In the genomic region with DNA sequence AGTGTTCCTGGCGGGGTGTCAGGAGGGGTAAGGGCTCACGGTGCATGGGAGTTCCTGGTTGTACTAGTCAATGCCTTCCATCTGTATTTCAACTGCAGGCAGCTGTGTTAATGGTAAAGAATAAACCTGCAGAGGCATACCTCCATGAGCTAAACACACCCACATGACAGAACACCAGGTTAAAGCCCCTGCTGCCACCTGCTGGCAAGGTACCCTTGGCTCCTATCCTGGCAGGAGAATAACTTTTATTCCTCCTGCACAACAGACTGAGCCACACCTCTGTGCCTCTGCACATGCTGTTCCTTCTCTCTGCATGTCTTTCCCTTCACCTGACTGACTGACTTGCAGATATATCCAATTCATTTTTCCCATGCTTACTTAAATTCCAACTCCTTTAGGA, we compare ENCODE assay signal across 10 cellular contexts. TPM values are rescaled to one million over a fixed set of nuclear protein-coding genes. Genes with fewer than 3 reads are reported as not detected.
DNase-seq lines count a peak whose midpoint lies in the region; ATAC-seq, FAIRE-seq and TF ChIP-seq lines count a peak whose summit lies in the region.
"Had no signal": no experiment of that assay in that cellular context is flagged by ENCODE, and none has a peak within 500 bp of the region (broad histone marks: within the 10 kb centered on the region; RNA-seq: fewer than 3 reads in every experiment).

No MANE protein-coding gene starts in this region.

- H3K27ac Mint-ChIP-seq in activated T-helper 17 cell treated with anti-CD3 and anti-CD28 coated beads, Interleukin-2, amount 50 U/mL, for 72 hours = no peak overlapping the region
- H3K27ac Mint-ChIP-seq in osteocyte (ENCODE audit: unreplicated experiment) (no peak overlapping the region), HFFc6 (no peak overlapping the region)

- H3K9me3 Mint-ChIP-seq in activated T-helper 17 cell treated with anti-CD3 and anti-CD28 coated beads, Interleukin-2, amount 50 U/mL, for 72 hours = no peaks in the 10 kb centered on the region
- H3K9me3 Mint-ChIP-seq in osteocyte (ENCODE audit: unreplicated experiment) (peaks cover 8% of the 10 kb centered on the region), HFFc6 (no peaks in the 10 kb centered on the region)

- H3K4me1 Mint-ChIP-seq in activated T-helper 17 cell treated with anti-CD3 and anti-CD28 coated beads, Interleukin-2, amount 50 U/mL, for 72 hours = no peaks in the 10 kb centered on the region
- peaks cover 3% of the 10 kb centered on the region for H3K4me1 Mint-ChIP-seq in osteocyte (ENCODE audit: unreplicated experiment)
- H3K4me1 Mint-ChIP-seq in HFFc6 (ENCODE audit: low read depth) = no peaks in the 10 kb centered on the region

- TF ChIP-seq CTCF in osteocyte (IDR thresholded peaks at IDR 0.05) = peak; percentile 12
- no peak for TF ChIP-seq CTCF in HFFc6 (IDR thresholded peaks at IDR 0.05)

- DNase-seq in GM12891 (ENCODE audit: insufficient read length, low spot score) = peak; percentile 15
- peak; percentile 4 for DNase-seq in M059J (ENCODE audit: low read depth)
- no peak for DNase-seq in osteocyte (ENCODE audit: extremely low spot score, unreplicated experiment)
- DNase-seq in mucosa of gallbladder (ENCODE audit: low spot score) = no peak
- no peak for DNase-seq in middle frontal gyrus (ENCODE audit: extremely low spot score, low spot score)
- DNase-seq in effector CD8-positive, alpha-beta T cell (lab: John Stamatoyannopoulos, UW) = no peak
- DNase-seq in HFFc6 = no peak
- DNase-seq: GM23248 had no signal

- no peak for TF ChIP-seq POLR2A in GM12891 (IDR thresholded peaks at IDR 0.05; ENCODE audit: low read depth, low read length)

- no peaks in the 10 kb centered on the region for H3K27me3 Mint-ChIP-seq in activated T-helper 17 cell treated with anti-CD3 and anti-CD28 coated beads, Interleukin-2, amount 50 U/mL, for 72 hours
- H3K27me3 Mint-ChIP-seq in osteocyte (ENCODE audit: unreplicated experiment) (peaks cover 8% of the 10 kb centered on the region), HFFc6 (ENCODE audit: insufficient read depth) (peaks cover 8% of the 10 kb centered on the region)

- no peak overlapping the region for H3K4me3 Mint-ChIP-seq in activated T-helper 17 cell treated with anti-CD3 and anti-CD28 coated beads, Interleukin-2, amount 50 U/mL, for 72 hours
- H3K4me3 Mint-ChIP-seq in osteocyte (ENCODE audit: unreplicated experiment) (no peak overlapping the region), HFFc6 (no peak overlapping the region)

- ATAC-seq in activated T-helper 17 cell treated with anti-CD3 and anti-CD28 coated beads, Interleukin-2, amount 50 U/mL, for 72 hours (replicated peaks) = peak; percentile 46

- FAIRE-seq in GM12891 (lab: Jason Lieb, UNC) = peak; percentile 84

- H3K36me3 Mint-ChIP-seq in activated T-helper 17 cell treated with anti-CD3 and anti-CD28 coated beads, Interleukin-2, amount 50 U/mL, for 72 hours (ENCODE audit: low read depth) = no peaks in the 10 kb centered on the region
- H3K36me3 Mint-ChIP-seq in osteocyte (ENCODE audit: unreplicated experiment) = no peaks in the 10 kb centered on the region
- no peaks in the 10 kb centered on the region for H3K36me3 Mint-ChIP-seq in HFFc6 (ENCODE audit: low read depth)

TF ChIP-seq in GM12891, 5 proteins besides CTCF, POLR2A, EP300 and RAD21:
- TF ChIP-seq POLR2AphosphoS5 (IDR thresholded peaks at IDR 0.05; ENCODE audit: low read depth, low read length) = no peak
- TF ChIP-seq SPI1 (IDR thresholded peaks at IDR 0.05; ENCODE audit: low read depth, low read length) = no peak
- no peak for TF ChIP-seq TAF1 (IDR thresholded peaks at IDR 0.05; ENCODE audit: low read depth, low read length)
- no peak for TF ChIP-seq PAX5 (IDR thresholded peaks at IDR 0.05; ENCODE audit: insufficient read depth, low read length, severe bottlenecking)
- TF ChIP-seq POU2F2 (IDR thresholded peaks at IDR 0.05; ENCODE audit: low read depth, low read length) = no peak

RNA-seq across cellular contexts. Expression of gene ITIH6, which starts 11.1 kb away (rescaled TPM):
- not detected for polyA plus RNA-seq in GM12891 (2012; ENCODE audit: low read depth, missing spikeins)
- not detected in 2 replicates for total RNA-seq in M059J (2014; rRNA removed; shearing (Covaris generic))
- total RNA-seq in activated T-helper 17 cell treated with anti-CD3 and anti-CD28 coated beads, Interleukin-2, amount 50 U/mL, for 72 hours = not detected
- not detected in 2 replicates for total RNA-seq in osteocyte
- total RNA-seq in mucosa of gallbladder = not detected
- total RNA-seq in HFFc6 (2021; fragmentation: NEBNext Ultra II Directional; extraction: Animal tissue kit (Norgen Biotek cat#: 25700)) = not detected
- total RNA-seq: GM23248; T-helper 1 cell treated with Interleukin-12 subunit alpha and Interleukin-12 subunit beta and Interleukin-4 antibody, amounts not matched to agents 30 ng/mL and 1 ng/mL, for 36 hours had no signal
- polyA plus RNA-seq: GM23248 had no signal

RNA-seq across cellular contexts. Expression of gene MAGED2, which starts 20.6 kb away (rescaled TPM):
- 38.2 TPM for polyA plus RNA-seq in GM12891 (2012; ENCODE audit: low read depth, missing spikeins)
- 203 and 313 TPM in 2 replicates for total RNA-seq in M059J (2014; rRNA removed; shearing (Covaris generic))
- total RNA-seq in activated T-helper 17 cell treated with anti-CD3 and anti-CD28 coated beads, Interleukin-2, amount 50 U/mL, for 72 hours = 10 to 100 TPM; 40.8 to 54.8 TPM
- total RNA-seq in osteocyte (361 and 377 TPM in 2 replicates), mucosa of gallbladder (145 TPM)
- total RNA-seq in HFFc6 (2021; fragmentation: NEBNext Ultra II Directional; extraction: Animal tissue kit (Norgen Biotek cat#: 25700)) = 100 to 1,000 TPM; 205 to 244 (median 226) TPM

Comparison
In these comparisons a context has a peak if more than half of its experiments do, and no peak if none do; other contexts are left out.
1. DNase-seq: peak in GM12891 (single experiment) and M059J (single experiment); none in osteocyte (single experiment), mucosa of gallbladder (single experiment), middle frontal gyrus (single experiment), effector CD8-positive, alpha-beta T cell (single experiment) and HFFc6 (single experiment).